In the genomic region with DNA sequence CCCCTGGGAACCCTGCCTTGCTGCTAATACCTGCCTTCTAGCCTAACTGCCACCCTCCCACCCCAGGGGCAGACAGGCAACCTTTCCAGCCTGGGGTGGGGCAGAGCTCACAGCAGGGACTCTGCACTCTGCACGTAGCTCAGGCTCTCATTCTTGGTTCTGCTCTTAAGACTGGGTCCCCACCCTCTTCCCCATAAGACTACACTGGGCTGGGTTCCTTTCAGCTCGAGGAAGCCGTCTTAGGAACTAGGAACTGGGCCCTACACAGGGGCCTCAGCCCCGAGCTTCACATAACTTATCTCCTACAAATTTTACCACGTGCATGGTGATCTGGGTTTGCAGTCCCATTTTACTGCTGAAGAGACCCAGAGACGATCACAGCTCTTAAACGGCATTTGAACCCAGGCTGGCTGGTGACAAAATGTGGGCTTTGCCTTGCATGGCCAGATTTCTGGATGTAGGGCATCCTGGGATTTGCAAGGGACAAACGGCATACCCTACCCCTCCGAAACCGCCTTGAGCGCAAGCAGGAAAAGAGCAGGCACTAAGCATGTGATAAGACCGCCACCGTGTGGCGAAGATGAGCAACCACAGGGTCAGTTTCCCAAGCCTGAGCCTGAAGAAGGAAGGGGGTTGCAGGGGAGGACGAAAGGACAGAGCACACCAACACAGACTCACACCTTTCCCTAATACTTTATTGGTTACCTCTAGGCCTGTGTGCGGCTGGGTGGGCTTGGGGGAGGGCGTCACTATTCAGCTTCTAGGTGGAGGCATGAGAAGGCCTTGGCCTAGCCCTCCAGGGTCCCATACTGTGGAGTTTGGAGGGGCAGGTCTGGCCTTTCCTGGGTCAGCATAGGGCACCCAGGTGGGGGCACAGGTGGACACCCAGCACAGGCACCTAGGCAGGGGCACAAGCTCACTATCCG, we compare ENCODE assay signal across 8 cellular contexts. TPM values are rescaled to one million over a fixed set of nuclear protein-coding genes. Genes with fewer than 3 reads are reported as not detected.
DNase-seq lines count a peak whose midpoint lies in the region; ATAC-seq and TF ChIP-seq lines count a peak whose summit lies in the region.

No MANE protein-coding gene starts in this region.

- no peak overlapping the region for H3K4ac ChIP-seq in neuronal stem cell (ENCODE audit: low read length)

- TF ChIP-seq POLR2A in uterus (IDR thresholded peaks at IDR 0.05), result no peak

- peak; percentile 64 for DNase-seq in DMS114 treated with DMSO at 0.1 percent for 48 hours (lab: John Stamatoyannopoulos, UW; ENCODE audit: unreplicated experiment)
- DNase-seq in LoVo (ENCODE audit: low spot score), result peak; percentile 81
- DNase-seq in RWPE2 (ENCODE audit: low spot score), result no peak
- DNase-seq in activated gamma-delta T cell treated with anti-CD3 and anti-CD28 coated beads, Interleukin-2, amount 50 U/mL, for 16 hours (ENCODE audit: low read depth), result peak; percentile 65
- peak in 1 of 2 donors; percentile 56 for DNase-seq in foreskin keratinocyte
- peak; percentile 86 for DNase-seq in neuronal stem cell (ENCODE audit: low spot score)
- peak; percentile 75 to 77 for DNase-seq in uterus

- peak overlapping the region; percentile 99 for H3K27ac ChIP-seq in RWPE2 (ENCODE audit: poor library complexity, severe bottlenecking)
- H3K27ac ChIP-seq in foreskin keratinocyte, result no peak overlapping the region
- no peak overlapping the region for H3K27ac ChIP-seq in neuronal stem cell (replicated peaks; ENCODE audit: low read length)
- H3K27ac ChIP-seq in uterus, result peak overlapping the region; percentile 12 to 49

- H3K4me1 ChIP-seq in RWPE2 (ENCODE audit: insufficient read depth, poor library complexity, severe bottlenecking), result peaks cover 11% of the 10 kb centered on the region
- no peaks in the 10 kb centered on the region for H3K4me1 ChIP-seq in foreskin keratinocyte
- H3K4me1 ChIP-seq in neuronal stem cell (ENCODE audit: control insufficient read depth in 2 of 2, insufficient read depth in 1 of 2, low read depth in 1 of 2, low read length in 2 of 2), result peaks cover 10 to 20% of the 10 kb centered on the region in 2 donors
- peaks cover 0 to 8% of the 10 kb centered on the region in 2 donors for H3K4me1 ChIP-seq in uterus

- no peak overlapping the region for H2BK12ac ChIP-seq in neuronal stem cell (ENCODE audit: low read length)

- H4K91ac ChIP-seq in neuronal stem cell (ENCODE audit: low read depth, low read length, poor library complexity), result no peak overlapping the region

- peaks cover 36% of the 10 kb centered on the region for H3K36me3 ChIP-seq in RWPE2 (ENCODE audit: low read depth)
- peaks cover 12 to 33% of the 10 kb centered on the region in 2 donors for H3K36me3 ChIP-seq in neuronal stem cell (replicated peaks in 1 of 2; ENCODE audit: control insufficient read depth in 2 of 2, insufficient read depth in 2 of 2, low read length in 2 of 2)
- no peaks in the 10 kb centered on the region for H3K36me3 ChIP-seq in uterus

- H3K27me3 ChIP-seq in RWPE2 (ENCODE audit: insufficient read depth, poor library complexity, severe bottlenecking) (no peaks in the 10 kb centered on the region), foreskin keratinocyte (no peaks in the 10 kb centered on the region), neuronal stem cell (ENCODE audit: control insufficient read depth in 3 of 3, insufficient read depth in 3 of 3, low read depth in 1 of 3, low read length in 3 of 3) (peaks cover 0 to 22% (median 3%) of the 10 kb centered on the region in 3 experiments), uterus (no peaks in the 10 kb centered on the region)

- no peak overlapping the region for H2BK15ac ChIP-seq in neuronal stem cell (ENCODE audit: low read length)

- no peak overlapping the region for H2BK5ac ChIP-seq in neuronal stem cell (ENCODE audit: low read length)

- no peak overlapping the region for H3K4me2 ChIP-seq in neuronal stem cell (ENCODE audit: insufficient read depth, low read length, poor library complexity, severe bottlenecking)

- H2AK5ac ChIP-seq in neuronal stem cell (ENCODE audit: low read depth, low read length), result no peak overlapping the region

- TF ChIP-seq CTCF in RWPE2 (IDR thresholded peaks at IDR 0.05; ENCODE audit: poor library complexity, severe bottlenecking) (peak; percentile 96), foreskin keratinocyte (conservative IDR thresholded peaks at IDR 0.05) (peak; percentile 98), uterus (IDR thresholded peaks at IDR 0.05) (peak; percentile 94 to 99 (median 97))

- H3K18ac ChIP-seq in neuronal stem cell (ENCODE audit: low read length), result no peak overlapping the region

- H2BK120ac ChIP-seq in neuronal stem cell (ENCODE audit: low read depth, low read length), result no peak overlapping the region

- H3K4me3 ChIP-seq in RWPE2 (ENCODE audit: severe bottlenecking) (no peak overlapping the region), neuronal stem cell (ENCODE audit: low read length in 2 of 2) (no peak overlapping the region), uterus (no peak overlapping the region)

- no peak overlapping the region for H2AFZ ChIP-seq in neuronal stem cell (ENCODE audit: low read length)

- H3K79me1 ChIP-seq in neuronal stem cell (ENCODE audit: low read depth, low read length), result peaks cover 12% of the 10 kb centered on the region

- H4K8ac ChIP-seq in neuronal stem cell (ENCODE audit: low read depth, low read length), result no peak overlapping the region

- no peak overlapping the region for H3K14ac ChIP-seq in neuronal stem cell (ENCODE audit: low read length)

- H3K9ac ChIP-seq in neuronal stem cell (ENCODE audit: low read depth, low read length, poor library complexity), result no peak overlapping the region

- WGBS in neuronal stem cell (ENCODE audit: extremely low coverage in 2 of 2, insufficient read length in 2 of 2, insufficient replicate concordance in 1 of 2), 2 donors, result no CpG with 5 or more reads among the region's 18 CpGs

- peak; percentile 41 for ATAC-seq in RWPE2 (ENCODE audit: low read depth)
- peak; percentile 20 for ATAC-seq in foreskin keratinocyte
- no peak for ATAC-seq in GM18907 (IDR thresholded peaks at IDR 0.05; ENCODE audit: unreplicated experiment)

- H3K9me3 ChIP-seq in RWPE2 (ENCODE audit: severe bottlenecking) (no peaks in the 10 kb centered on the region), neuronal stem cell (replicated peaks in 1 of 2; ENCODE audit: control insufficient read depth in 2 of 2, insufficient read depth in 1 of 2, low read depth in 1 of 2, low read length in 2 of 2) (no peaks in the 10 kb centered on the region), uterus (no peaks in the 10 kb centered on the region)

- H3K23ac ChIP-seq in neuronal stem cell (ENCODE audit: low read depth, low read length, poor library complexity), result no peak overlapping the region

- intact Hi-C loops in uterus (cut with DNase I; ENCODE audit: low total_unique reads), result no loop called here

RNA-seq across cellular contexts. Expression of a gene that starts 5.1 kb away (rescaled TPM):
- 101 and 134 TPM in 2 replicates for total RNA-seq in foreskin keratinocyte
- polyA plus RNA-seq in foreskin keratinocyte, result 104 and 134 TPM in 2 replicates
- polyA plus RNA-seq in neuronal stem cell (2013, experiment 1 of 2), result 6.1 TPM
- 5.9 TPM for polyA plus RNA-seq in neuronal stem cell (2013, experiment 2 of 2)
- total RNA-seq in uterus, result 100 to 1,000 TPM in 1 of 4 donors, 10 to 100 TPM in 3; 47.4 to 417 (median 81.5) TPM

RNA-seq across cellular contexts. Expression of a gene that starts 5.2 kb away (rescaled TPM):
- 271 and 287 TPM in 2 replicates for total RNA-seq in foreskin keratinocyte
- 347 and 379 TPM in 2 replicates for polyA plus RNA-seq in foreskin keratinocyte
- 509 TPM for polyA plus RNA-seq in neuronal stem cell (2013, experiment 1 of 2)
- 486 TPM for polyA plus RNA-seq in neuronal stem cell (2013, experiment 2 of 2)
- 100 to 1,000 TPM; 148 to 178 (median 163) TPM for total RNA-seq in uterus

RNA-seq across cellular contexts. Expression of a gene that starts 5.5 kb away (rescaled TPM):
- total RNA-seq in foreskin keratinocyte, result 9.3 and 14.7 TPM in 2 replicates
- polyA plus RNA-seq in foreskin keratinocyte, result 49.9 and 56.0 TPM in 2 replicates
- polyA plus RNA-seq in neuronal stem cell (2013, experiment 1 of 2), result 26.3 TPM
- 22.2 TPM for polyA plus RNA-seq in neuronal stem cell (2013, experiment 2 of 2)
- total RNA-seq in uterus, result 1 to 10 TPM in 1 of 4 donors, not detected in 3; 4.1 TPM

RNA-seq across cellular contexts. Expression of a gene that starts 10.0 kb away (rescaled TPM):
- 46.6 and 49.4 TPM in 2 replicates for total RNA-seq in foreskin keratinocyte
- 54.8 and 56.1 TPM in 2 replicates for polyA plus RNA-seq in foreskin keratinocyte
- polyA plus RNA-seq in neuronal stem cell (2013, experiment 1 of 2), result 28.6 TPM
- 28.7 TPM for polyA plus RNA-seq in neuronal stem cell (2013, experiment 2 of 2)
- 10 to 100 TPM in 1 of 4 donors, 1 to 10 TPM in 3; 2.3 to 18.9 (median 3.1) TPM for total RNA-seq in uterus

RNA-seq across cellular contexts. Expression of a gene that starts 21.1 kb away (rescaled TPM):
- total RNA-seq in foreskin keratinocyte (34.5 and 35.9 TPM in 2 replicates), uterus (10 to 100 TPM in 2 of 4 donors, 1 to 10 TPM in 1, under 1 TPM in 1; 0.59 to 37.5 (median 14.0) TPM)
- 32.9 and 35.5 TPM in 2 replicates for polyA plus RNA-seq in foreskin keratinocyte
- polyA plus RNA-seq in neuronal stem cell (2013, experiment 1 of 2), result 15.5 TPM
- polyA plus RNA-seq in neuronal stem cell (2013, experiment 2 of 2), result 15.0 TPM

Comparison
In these comparisons a context has a peak if more than half of its experiments do, and no peak if none do; other contexts are left out.
1. H3K27ac ChIP-seq: peak in RWPE2 (single experiment) and uterus (2 of 2); none in foreskin keratinocyte (single experiment) and neuronal stem cell (single experiment).
2. Peak in every context shown above with its lines, with median percentiles within 50 percentile points of each other: CTCF ChIP-seq.